Comparison of ENCODE assay signal across 8 cellular contexts in genomic region chr19:56066152-56067023, GRCh38. TPM values are rescaled to one million over a fixed set of nuclear protein-coding genes. Genes with fewer than 3 reads are reported as not detected.
A peak's percentile ranks its signal among the peaks of the same experiment; 100 is the strongest.
DNase-seq lines count a peak whose midpoint lies in the region; ATAC-seq and TF ChIP-seq lines count a peak whose summit lies in the region.

No MANE protein-coding gene starts in this region.

- intact Hi-C loops in heart left ventricle (cut with DNase I), result loop anchor here in 1 of 10 donors (1.0 kb wide), 1 partner anchor 284 kb away; no protein-coding TSS in a partner anchor

- H3K9me3 ChIP-seq in SJCRH30 (replicated peaks) (no peaks in the 10 kb centered on the region), heart left ventricle (peaks cover 0 to 5% (median 0%) of the 10 kb centered on the region in 12 donors)

- peak; percentile 47 to 86 (median 83) for ATAC-seq in heart left ventricle
- no peak for ATAC-seq in HG02852 (IDR thresholded peaks at IDR 0.05; ENCODE audit: unreplicated experiment)
- ATAC-seq in GM21526 (IDR thresholded peaks at IDR 0.05; ENCODE audit: low FRiP score, unreplicated experiment), result no peak

- H3K9me3 Mint-ChIP-seq in IgD-negative memory B cell, result no peaks in the 10 kb centered on the region
- no peaks in the 10 kb centered on the region for H3K9me3 Mint-ChIP-seq in activated naive CD4-positive, alpha-beta T cell treated with anti-CD3 and anti-CD28 coated beads, Interleukin-2, amount 50 U/mL, for 24 hours

- peak overlapping the region in 3 of 4 donors; percentile 61 to 83 (median 81) for H3K4me3 Mint-ChIP-seq in IgD-negative memory B cell
- peak overlapping the region; percentile 58 for H3K4me3 Mint-ChIP-seq in activated naive CD4-positive, alpha-beta T cell treated with anti-CD3 and anti-CD28 coated beads, Interleukin-2, amount 50 U/mL, for 24 hours

- H3K4me1 Mint-ChIP-seq in IgD-negative memory B cell, result peaks cover 3 to 12% (median 10%) of the 10 kb centered on the region in 3 donors
- peaks cover 13% of the 10 kb centered on the region for H3K4me1 Mint-ChIP-seq in activated naive CD4-positive, alpha-beta T cell treated with anti-CD3 and anti-CD28 coated beads, Interleukin-2, amount 50 U/mL, for 24 hours

- no peak overlapping the region for H3K27ac Mint-ChIP-seq in IgD-negative memory B cell
- no peak overlapping the region for H3K27ac Mint-ChIP-seq in activated naive CD4-positive, alpha-beta T cell treated with anti-CD3 and anti-CD28 coated beads, Interleukin-2, amount 50 U/mL, for 24 hours

- no peak overlapping the region for H3K27ac ChIP-seq in SJCRH30
- H3K27ac ChIP-seq in heart left ventricle, result no peak overlapping the region
- H3K27ac ChIP-seq in rectal smooth muscle tissue (ENCODE audit: low read depth, low read length), result no peak overlapping the region

- no peak for TF ChIP-seq POLR2A in heart left ventricle (IDR thresholded peaks at IDR 0.05)

- H3K4me1 ChIP-seq in SJCRH30 (no peaks in the 10 kb centered on the region), heart left ventricle (peaks cover 0 to 9% (median 5%) of the 10 kb centered on the region in 12 donors), rectal smooth muscle tissue (ENCODE audit: control insufficient read depth, insufficient read depth, low read length) (no peaks in the 10 kb centered on the region)

- DNase-seq in GM06990 (ENCODE audit: extremely low read depth, insufficient read length), result peak; percentile 57
- peak; percentile 68 to 85 for DNase-seq in SJCRH30
- DNase-seq in heart left ventricle, result peak; percentile 42 to 80 (median 62)

- no peaks in the 10 kb centered on the region for H3K36me3 Mint-ChIP-seq in IgD-negative memory B cell
- no peaks in the 10 kb centered on the region for H3K36me3 Mint-ChIP-seq in activated naive CD4-positive, alpha-beta T cell treated with anti-CD3 and anti-CD28 coated beads, Interleukin-2, amount 50 U/mL, for 24 hours

- TF ChIP-seq CTCF in GM06990 (IDR thresholded peaks at IDR 0.05; ENCODE audit: insufficient read depth, low read length, poor library complexity, severe bottlenecking) (peak; percentile 91), heart left ventricle (IDR thresholded peaks at IDR 0.05) (peak; percentile 83 to 94 (median 90))

- WGBS in heart left ventricle, 4 donors, result 5 to 13% (median 7%) methylated on average over 16 to 39 of the region's 39 CpGs

- H3K27me3 ChIP-seq in GM06990 (replicated peaks; ENCODE audit: control insufficient read depth, insufficient read depth, low read length) (no peaks in the 10 kb centered on the region), SJCRH30 (no peaks in the 10 kb centered on the region), heart left ventricle (peaks cover 0 to 32% (median 0%) of the 10 kb centered on the region in 9 donors), rectal smooth muscle tissue (ENCODE audit: control insufficient read depth, insufficient read depth, low read length) (peaks cover 3% of the 10 kb centered on the region)

- H3K36me3 ChIP-seq in GM06990 (ENCODE audit: control insufficient read depth, insufficient read depth, low read length) (no peaks in the 10 kb centered on the region), SJCRH30 (no peaks in the 10 kb centered on the region), heart left ventricle (no peaks in the 10 kb centered on the region), rectal smooth muscle tissue (ENCODE audit: control insufficient read depth, insufficient read depth, low read length) (no peaks in the 10 kb centered on the region)

- H3K4me3 ChIP-seq in GM06990 (replicated peaks; ENCODE audit: low read depth, low read length) (peak overlapping the region; percentile 62), SJCRH30 (peak overlapping the region; percentile 44), heart left ventricle (peak overlapping the region in 10 of 12 donors; percentile 11 to 41 (median 27)), rectal smooth muscle tissue (ENCODE audit: low read length) (peak overlapping the region; percentile 30)

- no peak overlapping the region for H3K9ac ChIP-seq in rectal smooth muscle tissue (ENCODE audit: low read length)

- H3K27me3 Mint-ChIP-seq in IgD-negative memory B cell, result peaks cover 22% of the 10 kb centered on the region
- peaks cover 21% of the 10 kb centered on the region for H3K27me3 Mint-ChIP-seq in activated naive CD4-positive, alpha-beta T cell treated with anti-CD3 and anti-CD28 coated beads, Interleukin-2, amount 50 U/mL, for 24 hours

RNA-seq across cellular contexts. Expression of gene ZNF787, which starts 54.7 kb away (rescaled TPM):
- 2.8 TPM for polyA plus RNA-seq in IgD-negative memory B cell
- 24.7 and 24.8 TPM in 2 replicates for total RNA-seq in SJCRH30 (2014; rRNA removed; shearing (Covaris generic))
- 10 to 100 TPM; 11.6 to 40.8 (median 24.9) TPM for total RNA-seq in heart left ventricle
- polyA plus RNA-seq in heart left ventricle, result 10 to 100 TPM; 39.1 to 39.6 TPM

Comparison
In these comparisons a context has a peak if more than half of its experiments do, and no peak if none do; other contexts are left out.
1. ATAC-seq: peak in heart left ventricle (4 of 4); none in HG02852 (single experiment) and GM21526 (single experiment).
2. Peak in every context shown above with its lines, with median percentiles within 50 percentile points of each other: DNase-seq and H3K4me3 ChIP-seq.